Comparison of ENCODE assay signal across 1 cellular context in the genomic region with DNA sequence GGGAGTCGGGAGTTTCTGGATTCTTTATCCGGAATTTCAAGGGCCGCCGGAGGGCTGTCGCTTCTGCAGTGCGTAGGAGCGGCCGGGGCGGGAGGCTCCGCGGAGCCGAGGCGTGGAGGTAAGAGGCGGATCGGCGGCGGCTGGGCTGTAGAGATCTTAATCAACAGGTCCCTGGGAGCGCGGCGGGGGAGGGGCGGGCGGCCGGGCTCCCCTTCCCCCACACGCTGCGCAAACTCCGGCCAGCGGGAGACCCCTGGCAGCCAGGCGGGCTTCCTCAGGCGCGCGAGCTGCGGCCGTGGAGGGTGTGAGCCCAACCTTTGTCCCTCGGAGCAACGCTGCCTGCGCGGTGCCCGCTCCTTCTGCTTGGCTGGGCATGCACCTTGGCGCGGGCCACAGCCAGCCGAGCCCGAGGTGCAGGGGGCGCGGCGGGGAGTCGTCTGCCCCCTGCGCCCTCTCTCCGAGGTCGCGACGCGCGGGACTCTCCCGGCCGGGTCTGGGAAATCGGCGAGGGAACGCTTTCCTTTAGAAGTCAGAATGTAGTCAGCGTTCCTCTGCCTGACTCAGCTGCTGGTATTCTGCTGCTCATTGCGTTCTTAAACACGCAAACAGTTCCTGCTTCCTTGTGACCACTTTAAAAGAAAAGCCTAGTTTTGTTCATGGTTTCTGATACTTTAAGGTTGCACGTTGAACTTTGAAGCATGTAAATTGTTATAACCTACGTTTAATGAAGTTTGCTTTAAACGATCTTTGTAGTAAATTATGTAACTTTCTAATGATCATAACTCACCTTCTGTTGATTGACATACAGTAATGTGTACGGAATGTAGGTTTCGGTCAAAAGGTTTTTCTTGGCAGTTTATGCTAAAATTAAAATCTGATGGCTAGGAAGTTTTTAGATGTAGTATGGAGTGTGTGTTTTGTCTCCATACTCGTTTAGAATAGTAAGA.
TF ChIP-seq lines count a peak whose summit lies in the region.

A gene (plus strand): TSS at position 20 of the 947 bp plus-strand sequence. CDS start 37,736 bp downstream, outside the sequence.

TF ChIP-seq in HepG2, 621 proteins besides CTCF, POLR2A, EP300 and RAD21 (continued from another document and continues in another):
- TF ChIP-seq ZSCAN20 (CRISPR knock-in tag; IDR thresholded peaks at IDR 0.05; ENCODE audit: borderline replicate concordance) (0 out of 2 replicates have a peak, but pooled peaks have one; percentile 67), ZNF33B (CRISPR knock-in tag; IDR thresholded peaks at IDR 0.05) (0 out of 2 replicates have a peak, but pooled peaks have one; percentile 24), NONO (IDR thresholded peaks at IDR 0.05) (no peak), NONO (CRISPR knock-in tag; conservative IDR thresholded peaks at IDR 0.05) (no peak), HHEX (CRISPR knock-in tag; IDR thresholded peaks at IDR 0.05) (no peak), MED1 (CRISPR knock-in tag; IDR thresholded peaks at IDR 0.05) (peak; percentile 51; the same call in 1 of the 2 replicates), ZNF749 (CRISPR knock-in tag; IDR thresholded peaks at IDR 0.05; ENCODE audit: borderline replicate concordance) (0 out of 2 replicates have a peak, but pooled peaks have one; percentile 35), CHCHD3 (CRISPR knock-in tag; IDR thresholded peaks at IDR 0.05) (peak; percentile 76; the same call in 1 of the 2 replicates), ZNF660 (CRISPR knock-in tag; IDR thresholded peaks at IDR 0.05; ENCODE audit: borderline replicate concordance, low read depth) (no peak), ATF1 (CRISPR knock-in tag; IDR thresholded peaks at IDR 0.05) (no peak), ZNF766 (CRISPR knock-in tag; IDR thresholded peaks at IDR 0.05; ENCODE audit: borderline replicate concordance) (peak; percentile 62; the same call in 1 of the 2 replicates), U2AF2 (IDR thresholded peaks at IDR 0.05; ENCODE audit: low read depth, low read length) (no peak), SAP130 (CRISPR knock-in tag; IDR thresholded peaks at IDR 0.05; ENCODE audit: low read depth) (peak; percentile 75), SKI (IDR thresholded peaks at IDR 0.05; ENCODE audit: partially characterized antibody) (peak; percentile 59), PRPF4 (IDR thresholded peaks at IDR 0.05; ENCODE audit: low read depth, low read length, poor library complexity, severe bottlenecking) (peak; percentile 99), ZNF335 (CRISPR knock-in tag; IDR thresholded peaks at IDR 0.05) (no peak), JUNB (CRISPR knock-in tag; IDR thresholded peaks at IDR 0.05; ENCODE audit: borderline replicate concordance) (no peak), ZNF430 (CRISPR knock-in tag; IDR thresholded peaks at IDR 0.05) (peak; percentile 42; the same call in 1 of the 2 replicates), ZNF772 (CRISPR knock-in tag; IDR thresholded peaks at IDR 0.05) (no peak; the same call in 1 of the 2 replicates), ZNF777 (CRISPR knock-in tag; IDR thresholded peaks at IDR 0.05) (peak; percentile 75; the same call in 1 of the 2 replicates), ZNF263 (CRISPR knock-in tag; IDR thresholded peaks at IDR 0.05) (peak; percentile 41; the same call in 1 of the 2 replicates), RXRA (CRISPR knock-in tag; IDR thresholded peaks at IDR 0.05) (peak; percentile 75), PHF5A (CRISPR knock-in tag; IDR thresholded peaks at IDR 0.05; ENCODE audit: low read depth, unreplicated experiment) (no peak), ZMYM4 (CRISPR knock-in tag; IDR thresholded peaks at IDR 0.05) (peak; percentile 73), ZBTB8A (CRISPR knock-in tag; IDR thresholded peaks at IDR 0.05; ENCODE audit: borderline replicate concordance, low read depth) (no peak), ZMAT3 (CRISPR knock-in tag; conservative IDR thresholded peaks at IDR 0.05) (0 out of 2 replicates have a peak, but pooled peaks have one; percentile 42), GZF1 (CRISPR knock-in tag; IDR thresholded peaks at IDR 0.05) (no peak), XRCC5 (optimal IDR thresholded peaks at IDR 0.05; ENCODE audit: low read length) (peak; percentile 20), TMF1 (CRISPR knock-in tag; IDR thresholded peaks at IDR 0.05; ENCODE audit: low read depth) (no peak)
- TF ChIP-seq, protein P1, sequence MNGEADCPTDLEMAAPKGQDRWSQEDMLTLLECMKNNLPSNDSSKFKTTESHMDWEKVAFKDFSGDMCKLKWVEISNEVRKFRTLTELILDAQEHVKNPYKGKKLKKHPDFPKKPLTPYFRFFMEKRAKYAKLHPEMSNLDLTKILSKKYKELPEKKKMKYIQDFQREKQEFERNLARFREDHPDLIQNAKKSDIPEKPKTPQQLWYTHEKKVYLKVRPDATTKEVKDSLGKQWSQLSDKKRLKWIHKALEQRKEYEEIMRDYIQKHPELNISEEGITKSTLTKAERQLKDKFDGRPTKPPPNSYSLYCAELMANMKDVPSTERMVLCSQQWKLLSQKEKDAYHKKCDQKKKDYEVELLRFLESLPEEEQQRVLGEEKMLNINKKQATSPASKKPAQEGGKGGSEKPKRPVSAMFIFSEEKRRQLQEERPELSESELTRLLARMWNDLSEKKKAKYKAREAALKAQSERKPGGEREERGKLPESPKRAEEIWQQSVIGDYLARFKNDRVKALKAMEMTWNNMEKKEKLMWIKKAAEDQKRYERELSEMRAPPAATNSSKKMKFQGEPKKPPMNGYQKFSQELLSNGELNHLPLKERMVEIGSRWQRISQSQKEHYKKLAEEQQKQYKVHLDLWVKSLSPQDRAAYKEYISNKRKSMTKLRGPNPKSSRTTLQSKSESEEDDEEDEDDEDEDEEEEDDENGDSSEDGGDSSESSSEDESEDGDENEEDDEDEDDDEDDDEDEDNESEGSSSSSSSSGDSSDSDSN (CRISPR knock-in tag; IDR thresholded peaks at IDR 0.05) = peak; percentile 93
- TF ChIP-seq, protein P2, sequence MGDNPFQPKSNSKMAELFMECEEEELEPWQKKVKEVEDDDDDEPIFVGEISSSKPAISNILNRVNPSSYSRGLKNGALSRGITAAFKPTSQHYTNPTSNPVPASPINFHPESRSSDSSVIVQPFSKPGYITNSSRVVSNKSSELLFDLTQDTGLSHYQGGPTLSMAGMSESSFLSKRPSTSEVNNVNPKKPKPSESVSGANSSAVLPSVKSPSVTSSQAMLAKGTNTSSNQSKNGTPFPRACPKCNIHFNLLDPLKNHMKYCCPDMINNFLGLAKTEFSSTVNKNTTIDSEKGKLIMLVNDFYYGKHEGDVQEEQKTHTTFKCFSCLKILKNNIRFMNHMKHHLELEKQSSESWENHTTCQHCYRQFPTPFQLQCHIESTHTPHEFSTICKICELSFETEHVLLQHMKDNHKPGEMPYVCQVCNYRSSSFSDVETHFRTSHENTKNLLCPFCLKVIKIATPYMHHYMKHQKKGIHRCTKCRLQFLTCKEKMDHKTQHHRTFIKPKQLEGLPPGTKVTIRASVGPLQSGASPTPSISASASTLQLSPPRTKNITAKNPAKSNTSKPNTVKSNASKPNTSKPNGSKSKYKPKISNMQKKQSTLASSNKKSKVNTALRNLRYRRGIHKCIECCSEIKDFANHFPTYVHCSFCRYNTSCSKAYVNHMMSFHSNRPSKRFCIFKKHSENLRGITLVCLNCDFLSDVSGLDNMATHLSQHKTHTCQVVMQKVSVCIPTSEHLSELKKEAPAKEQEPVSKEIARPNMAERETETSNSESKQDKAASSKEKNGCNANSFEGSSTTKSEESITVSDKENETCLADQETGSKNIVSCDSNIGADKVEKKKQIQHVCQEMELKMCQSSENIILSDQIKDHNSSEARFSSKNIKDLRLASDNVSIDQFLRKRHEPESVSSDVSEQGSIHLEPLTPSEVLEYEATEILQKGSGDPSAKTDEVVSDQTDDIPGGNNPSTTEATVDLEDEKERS (CRISPR knock-in tag; IDR thresholded peaks at IDR 0.05) = 0 out of 2 replicates have a peak, but pooled peaks have one; percentile 34
- TF ChIP-seq, protein P3, sequence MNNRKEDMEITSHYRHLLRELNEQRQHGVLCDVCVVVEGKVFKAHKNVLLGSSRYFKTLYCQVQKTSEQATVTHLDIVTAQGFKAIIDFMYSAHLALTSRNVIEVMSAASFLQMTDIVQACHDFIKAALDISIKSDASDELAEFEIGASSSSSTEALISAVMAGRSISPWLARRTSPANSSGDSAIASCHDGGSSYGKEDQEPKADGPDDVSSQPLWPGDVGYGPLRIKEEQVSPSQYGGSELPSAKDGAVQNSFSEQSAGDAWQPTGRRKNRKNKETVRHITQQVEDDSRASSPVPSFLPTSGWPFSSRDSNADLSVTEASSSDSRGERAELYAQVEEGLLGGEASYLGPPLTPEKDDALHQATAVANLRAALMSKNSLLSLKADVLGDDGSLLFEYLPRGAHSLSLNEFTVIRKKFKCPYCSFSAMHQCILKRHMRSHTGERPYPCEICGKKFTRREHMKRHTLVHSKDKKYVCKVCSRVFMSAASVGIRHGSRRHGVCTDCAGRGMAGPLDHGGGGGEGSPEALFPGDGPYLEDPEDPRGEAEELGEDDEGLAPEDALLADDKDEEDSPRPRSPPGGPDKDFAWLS (CRISPR knock-in tag; IDR thresholded peaks at IDR 0.05; ENCODE audit: borderline replicate concordance) = no peak; the same call in 1 of the 2 replicates
- TF ChIP-seq, protein P4, sequence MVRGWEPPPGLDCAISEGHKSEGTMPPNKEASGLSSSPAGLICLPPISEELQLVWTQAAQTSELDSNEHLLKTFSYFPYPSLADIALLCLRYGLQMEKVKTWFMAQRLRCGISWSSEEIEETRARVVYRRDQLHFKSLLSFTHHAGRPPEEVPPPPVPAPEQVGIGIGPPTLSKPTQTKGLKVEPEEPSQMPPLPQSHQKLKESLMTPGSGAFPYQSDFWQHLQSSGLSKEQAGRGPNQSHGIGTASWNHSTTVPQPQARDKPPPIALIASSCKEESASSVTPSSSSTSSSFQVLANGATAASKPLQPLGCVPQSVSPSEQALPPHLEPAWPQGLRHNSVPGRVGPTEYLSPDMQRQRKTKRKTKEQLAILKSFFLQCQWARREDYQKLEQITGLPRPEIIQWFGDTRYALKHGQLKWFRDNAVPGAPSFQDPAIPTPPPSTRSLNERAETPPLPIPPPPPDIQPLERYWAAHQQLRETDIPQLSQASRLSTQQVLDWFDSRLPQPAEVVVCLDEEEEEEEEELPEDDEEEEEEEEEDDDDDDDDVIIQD (CRISPR knock-in tag; IDR thresholded peaks at IDR 0.05; ENCODE audit: low read depth) = no peak
- TF ChIP-seq, protein P5, sequence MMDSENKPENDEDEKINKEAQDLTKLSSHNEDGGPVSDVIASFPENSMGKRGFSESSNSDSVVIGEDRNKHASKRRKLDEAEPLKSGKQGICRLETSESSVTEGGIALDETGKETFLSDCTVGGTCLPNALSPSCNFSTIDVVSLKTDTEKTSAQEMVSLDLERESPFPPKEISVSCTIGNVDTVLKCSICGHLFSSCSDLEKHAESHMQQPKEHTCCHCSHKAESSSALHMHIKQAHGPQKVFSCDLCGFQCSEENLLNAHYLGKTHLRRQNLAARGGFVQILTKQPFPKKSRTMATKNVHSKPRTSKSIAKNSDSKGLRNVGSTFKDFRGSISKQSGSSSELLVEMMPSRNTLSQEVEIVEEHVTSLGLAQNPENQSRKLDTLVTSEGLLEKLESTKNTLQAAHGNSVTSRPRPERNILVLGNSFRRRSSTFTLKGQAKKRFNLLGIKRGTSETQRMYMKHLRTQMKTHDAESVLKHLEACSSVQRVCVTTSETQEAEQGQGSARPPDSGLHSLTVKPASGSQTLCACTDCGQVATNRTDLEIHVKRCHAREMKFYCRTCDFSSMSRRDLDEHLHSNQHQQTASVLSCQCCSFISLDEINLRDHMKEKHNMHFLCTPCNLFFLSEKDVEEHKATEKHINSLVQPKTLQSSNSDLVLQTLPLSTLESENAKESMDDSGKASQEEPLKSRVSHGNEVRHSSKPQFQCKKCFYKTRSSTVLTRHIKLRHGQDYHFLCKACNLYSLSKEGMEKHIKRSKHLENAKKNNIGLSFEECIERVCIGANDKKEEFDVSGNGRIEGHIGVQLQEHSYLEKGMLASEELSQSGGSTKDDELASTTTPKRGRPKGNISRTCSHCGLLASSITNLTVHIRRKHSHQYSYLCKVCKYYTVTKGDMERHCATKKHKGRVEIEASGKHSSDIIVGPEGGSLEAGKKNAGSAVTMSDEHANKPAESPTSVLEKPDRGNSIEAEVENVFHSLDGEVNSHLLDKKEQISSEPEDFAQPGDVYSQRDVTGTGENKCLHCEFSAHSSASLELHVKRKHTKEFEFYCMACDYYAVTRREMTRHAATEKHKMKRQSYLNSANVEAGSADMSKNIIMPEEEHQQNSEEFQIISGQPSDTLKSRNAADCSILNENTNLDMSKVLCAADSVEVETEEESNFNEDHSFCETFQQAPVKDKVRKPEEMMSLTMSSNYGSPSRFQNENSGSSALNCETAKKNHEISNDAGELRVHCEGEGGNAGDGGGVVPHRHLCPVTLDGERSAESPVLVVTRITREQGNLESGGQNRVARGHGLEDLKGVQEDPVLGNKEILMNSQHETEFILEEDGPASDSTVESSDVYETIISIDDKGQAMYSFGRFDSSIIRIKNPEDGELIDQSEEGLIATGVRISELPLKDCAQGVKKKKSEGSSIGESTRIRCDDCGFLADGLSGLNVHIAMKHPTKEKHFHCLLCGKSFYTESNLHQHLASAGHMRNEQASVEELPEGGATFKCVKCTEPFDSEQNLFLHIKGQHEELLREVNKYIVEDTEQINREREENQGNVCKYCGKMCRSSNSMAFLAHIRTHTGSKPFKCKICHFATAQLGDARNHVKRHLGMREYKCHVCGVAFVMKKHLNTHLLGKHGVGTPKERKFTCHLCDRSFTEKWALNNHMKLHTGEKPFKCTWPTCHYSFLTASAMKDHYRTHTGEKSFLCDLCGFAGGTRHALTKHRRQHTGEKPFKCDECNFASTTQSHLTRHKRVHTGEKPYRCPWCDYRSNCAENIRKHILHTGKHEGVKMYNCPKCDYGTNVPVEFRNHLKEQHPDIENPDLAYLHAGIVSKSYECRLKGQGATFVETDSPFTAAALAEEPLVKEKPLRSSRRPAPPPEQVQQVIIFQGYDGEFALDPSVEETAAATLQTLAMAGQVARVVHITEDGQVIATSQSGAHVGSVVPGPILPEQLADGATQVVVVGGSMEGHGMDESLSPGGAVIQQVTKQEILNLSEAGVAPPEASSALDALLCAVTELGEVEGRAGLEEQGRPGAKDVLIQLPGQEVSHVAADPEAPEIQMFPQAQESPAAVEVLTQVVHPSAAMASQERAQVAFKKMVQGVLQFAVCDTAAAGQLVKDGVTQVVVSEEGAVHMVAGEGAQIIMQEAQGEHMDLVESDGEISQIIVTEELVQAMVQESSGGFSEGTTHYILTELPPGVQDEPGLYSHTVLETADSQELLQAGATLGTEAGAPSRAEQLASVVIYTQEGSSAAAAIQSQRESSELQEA (CRISPR knock-in tag; IDR thresholded peaks at IDR 0.05; ENCODE audit: not compliant biosample characterization) = peak; percentile 62
- TF ChIP-seq, protein P6, sequence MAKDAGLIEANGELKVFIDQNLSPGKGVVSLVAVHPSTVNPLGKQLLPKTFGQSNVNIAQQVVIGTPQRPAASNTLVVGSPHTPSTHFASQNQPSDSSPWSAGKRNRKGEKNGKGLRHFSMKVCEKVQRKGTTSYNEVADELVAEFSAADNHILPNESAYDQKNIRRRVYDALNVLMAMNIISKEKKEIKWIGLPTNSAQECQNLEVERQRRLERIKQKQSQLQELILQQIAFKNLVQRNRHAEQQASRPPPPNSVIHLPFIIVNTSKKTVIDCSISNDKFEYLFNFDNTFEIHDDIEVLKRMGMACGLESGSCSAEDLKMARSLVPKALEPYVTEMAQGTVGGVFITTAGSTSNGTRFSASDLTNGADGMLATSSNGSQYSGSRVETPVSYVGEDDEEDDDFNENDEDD (CRISPR knock-in tag; IDR thresholded peaks at IDR 0.05; ENCODE audit: borderline replicate concordance) = peak; percentile 49; the same call in 1 of the 2 replicates
